8 cellular contexts compared by ENCODE assay signal in the genomic region with DNA sequence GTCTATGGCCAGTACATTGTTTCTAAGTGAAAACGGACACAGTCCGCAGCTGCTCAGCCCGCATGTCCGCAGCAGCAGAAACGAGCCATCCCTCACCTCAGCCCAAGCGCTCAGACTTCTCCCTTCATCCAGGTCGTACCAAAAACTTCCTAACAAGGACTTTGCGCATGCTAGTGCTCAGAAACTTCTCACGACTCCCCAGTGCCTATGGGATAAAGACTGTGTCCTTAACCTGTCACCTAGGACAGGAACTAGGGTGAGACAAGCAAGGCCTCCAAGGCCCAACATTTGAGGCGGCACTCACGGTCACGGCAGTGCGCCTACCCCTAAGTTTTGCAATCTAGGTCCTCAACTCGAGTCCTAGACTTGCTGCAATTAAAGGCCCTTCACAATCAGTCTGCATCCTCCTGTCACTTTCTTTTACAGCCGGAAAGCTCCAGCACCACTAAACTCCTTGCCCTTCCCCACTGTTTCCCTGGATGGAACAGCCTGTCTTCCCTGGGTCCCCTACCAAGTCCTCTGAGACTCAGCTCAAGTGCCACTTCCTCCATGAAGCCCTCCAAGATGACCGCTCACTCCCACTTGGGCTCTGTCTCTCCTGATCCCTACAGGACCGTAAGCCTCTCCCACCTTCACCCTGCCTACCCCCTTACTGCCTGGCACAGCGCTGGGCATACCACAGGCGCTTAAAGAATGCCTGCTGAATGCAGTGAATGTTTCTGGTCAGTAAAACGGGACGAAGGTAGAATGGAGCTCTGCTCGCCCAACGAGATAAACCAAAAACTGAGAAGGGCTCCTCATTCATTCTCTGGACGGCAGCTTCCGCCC. TPM values are rescaled to one million over a fixed set of nuclear protein-coding genes. Genes with fewer than 3 reads are reported as not detected.
A peak's percentile ranks its signal among the peaks of the same experiment; 100 is the strongest.
DNase-seq lines count a peak whose midpoint lies in the region; ATAC-seq lines count a peak whose summit lies in the region.

No MANE protein-coding gene starts in this region.

- 37% methylated on average over 25 of the region's 25 CpGs for WGBS in HUES64

- peaks cover 2% of the 10 kb centered on the region for H3K9me3 ChIP-seq in HUES64 (ENCODE audit: insufficient read depth, low read depth, low read length)
- no peaks in the 10 kb centered on the region for H3K9me3 ChIP-seq in stomach smooth muscle (ENCODE audit: control insufficient read depth in 2 of 2, low read length in 2 of 2)

- H3K9ac ChIP-seq in HUES64 (ENCODE audit: low read depth, low read length) (peak overlapping the region; percentile 97), stomach smooth muscle (ENCODE audit: low read length in 2 of 2) (peak overlapping the region; percentile 64 to 76)

- H3K36me3 ChIP-seq in HUES64 (ENCODE audit: insufficient read depth, low read length) (peaks cover 4% of the 10 kb centered on the region; the same call in 1 of the 2 replicates), stomach smooth muscle (ENCODE audit: control insufficient read depth in 2 of 2, insufficient read depth in 2 of 2, low read length in 2 of 2) (no peaks in the 10 kb centered on the region)

- DNase-seq in COLO668 (lab: John Stamatoyannopoulos, UW; ENCODE audit: unreplicated experiment) (peak; percentile 32), iris pigment epithelial cell (ENCODE audit: low read depth) (peak; percentile 10), NCI-H1105 treated with DMSO at 0.1 percent for 48 hours (lab: John Stamatoyannopoulos, UW) (no peak)
- no peak for DNase-seq in activated naive CD8-positive, alpha-beta T cell treated with anti-CD3 and anti-CD28 coated beads for 36 hours

- no peaks in the 10 kb centered on the region for H3K9me3 Mint-ChIP-seq in activated naive CD8-positive, alpha-beta T cell treated with anti-CD3 and anti-CD28 coated beads for 36 hours

- H3K27me3 ChIP-seq in HUES64 (ENCODE audit: insufficient read depth, low read length) (no peaks in the 10 kb centered on the region), stomach smooth muscle (ENCODE audit: control insufficient read depth in 1 of 2, insufficient read depth in 2 of 2, low read length in 2 of 2) (no peaks in the 10 kb centered on the region)

- peak overlapping the region; percentile 91 for H3K27ac Mint-ChIP-seq in activated naive CD8-positive, alpha-beta T cell treated with anti-CD3 and anti-CD28 coated beads for 36 hours

- H3K4me3 ChIP-seq in HUES64 (ENCODE audit: low read length) (peak overlapping the region; percentile 86), stomach smooth muscle (ENCODE audit: low read length in 2 of 2) (peak overlapping the region; percentile 83 to 84)

- H3K27me3 Mint-ChIP-seq in activated naive CD8-positive, alpha-beta T cell treated with anti-CD3 and anti-CD28 coated beads for 36 hours = no peaks in the 10 kb centered on the region

- H3K4me1 ChIP-seq in HUES64 (ENCODE audit: insufficient read depth, low read length) (no peaks in the 10 kb centered on the region), stomach smooth muscle (ENCODE audit: control insufficient read depth, insufficient read depth, low read length) (peaks cover 22% of the 10 kb centered on the region)

- H3K27ac ChIP-seq in HUES64 (ENCODE audit: low read depth, low read length) (no peak overlapping the region; the same call in 1 of the 2 replicates), stomach smooth muscle (ENCODE audit: low read length) (no peak overlapping the region)

- ATAC-seq in HG03354 (IDR thresholded peaks at IDR 0.05; ENCODE audit: poor library complexity, severe bottlenecking, unreplicated experiment) (no peak), GM19324 (IDR thresholded peaks at IDR 0.05; ENCODE audit: low FRiP score, unreplicated experiment) (no peak)

- peaks cover 39% of the 10 kb centered on the region for H3K36me3 Mint-ChIP-seq in activated naive CD8-positive, alpha-beta T cell treated with anti-CD3 and anti-CD28 coated beads for 36 hours

- H3K4me3 Mint-ChIP-seq in activated naive CD8-positive, alpha-beta T cell treated with anti-CD3 and anti-CD28 coated beads for 36 hours = peak overlapping the region; percentile 92

- H3K4me1 Mint-ChIP-seq in activated naive CD8-positive, alpha-beta T cell treated with anti-CD3 and anti-CD28 coated beads for 36 hours = peaks cover 36% of the 10 kb centered on the region

RNA-seq across cellular contexts. Expression of a gene that starts 1.2 kb away (rescaled TPM):
- polyA plus RNA-seq in HUES64 (2013, experiment 1 of 2) = 51.9 TPM
- 39.9 TPM for polyA plus RNA-seq in HUES64 (2013, experiment 2 of 2)
- total RNA-seq in activated naive CD8-positive, alpha-beta T cell treated with anti-CD3 and anti-CD28 coated beads for 36 hours = 10 to 100 TPM; 67.7 to 72.0 TPM

RNA-seq across cellular contexts. Expression of a gene that starts 23.2 kb away (rescaled TPM):
- 6.5 TPM for polyA plus RNA-seq in HUES64 (2013, experiment 1 of 2)
- polyA plus RNA-seq in HUES64 (2013, experiment 2 of 2) = 6.8 TPM
- total RNA-seq in activated naive CD8-positive, alpha-beta T cell treated with anti-CD3 and anti-CD28 coated beads for 36 hours = 1 to 10 TPM; 5.4 to 7.4 TPM

RNA-seq across cellular contexts. Expression of a gene that starts 49.2 kb away (rescaled TPM):
- polyA plus RNA-seq in HUES64 (2013, experiment 1 of 2) = 32.7 TPM
- polyA plus RNA-seq in HUES64 (2013, experiment 2 of 2) = 36.9 TPM
- total RNA-seq in activated naive CD8-positive, alpha-beta T cell treated with anti-CD3 and anti-CD28 coated beads for 36 hours = 10 to 100 TPM; 37.0 to 44.1 TPM

Comparison
In these comparisons a context has a peak if more than half of its experiments do, and no peak if none do; other contexts are left out.
1. DNase-seq: peak in COLO668 (single experiment) and iris pigment epithelial cell (single experiment); none in activated naive CD8-positive, alpha-beta T cell treated with anti-CD3 and anti-CD28 coated beads for 36 hours (single experiment) and NCI-H1105 treated with DMSO at 0.1 percent for 48 hours (single experiment).